In the genomic region with DNA sequence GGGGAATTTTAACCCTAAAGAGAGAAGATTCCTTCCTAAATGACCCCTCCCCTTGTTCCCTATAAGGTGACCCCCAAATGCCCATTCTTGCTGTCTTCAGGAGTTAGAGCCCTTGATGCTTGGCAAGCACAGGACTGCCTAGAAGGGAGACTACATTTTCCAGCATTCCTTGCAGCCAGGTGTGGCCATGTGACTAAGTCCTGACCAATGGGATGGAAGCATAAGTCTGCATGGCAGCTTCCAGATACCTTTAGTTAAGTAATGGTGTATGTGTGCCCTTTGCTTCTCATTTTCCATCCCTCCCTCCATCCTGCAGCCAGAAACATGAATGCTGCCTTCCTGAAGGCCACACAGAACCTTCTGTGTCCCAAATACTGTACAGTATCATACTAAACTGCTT, we compare ENCODE assay signal across 1 cellular context.
A peak's percentile ranks its signal among the peaks of the same experiment; 100 is the strongest.
TF ChIP-seq lines count a peak whose summit lies in the region.

No MANE protein-coding gene starts in this region.

TF ChIP-seq in GM12878, 131 proteins besides CTCF, POLR2A, EP300 and RAD21 (continued from another document):
- TF ChIP-seq, protein P1, sequence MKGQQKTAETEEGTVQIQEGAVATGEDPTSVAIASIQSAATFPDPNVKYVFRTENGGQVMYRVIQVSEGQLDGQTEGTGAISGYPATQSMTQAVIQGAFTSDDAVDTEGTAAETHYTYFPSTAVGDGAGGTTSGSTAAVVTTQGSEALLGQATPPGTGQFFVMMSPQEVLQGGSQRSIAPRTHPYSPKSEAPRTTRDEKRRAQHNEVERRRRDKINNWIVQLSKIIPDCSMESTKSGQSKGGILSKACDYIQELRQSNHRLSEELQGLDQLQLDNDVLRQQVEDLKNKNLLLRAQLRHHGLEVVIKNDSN (IDR thresholded peaks at IDR 0.05; ENCODE audit: borderline replicate concordance, extremely low read length, insufficient read depth, low read depth, low read length), result peak; percentile 87
- TF ChIP-seq RAD51 (IDR thresholded peaks at IDR 0.05) (peak; percentile 35; the same call in 1 of the 2 replicates), FOS (IDR thresholded peaks at IDR 0.05; ENCODE audit: borderline replicate concordance, extremely low read depth, insufficient read length) (no peak), YY1 (IDR thresholded peaks at IDR 0.05; ENCODE audit: low read depth, low read length) (peak; percentile 50; the same call in 1 of the 2 replicates), FOXM1 (IDR thresholded peaks at IDR 0.05; ENCODE audit: low read depth, low read length) (no peak), HCFC1 (IDR thresholded peaks at IDR 0.05; ENCODE audit: low read length) (peak; percentile 68), ZNF24 (IDR thresholded peaks at IDR 0.05) (no peak), NR2C1 (IDR thresholded peaks at IDR 0.05) (no peak), WRNIP1 (IDR thresholded peaks at IDR 0.05; ENCODE audit: borderline replicate concordance, low read depth, low read length) (no peak), TAF1 (IDR thresholded peaks at IDR 0.05; ENCODE audit: borderline replicate concordance, low read depth, low read length) (no peak), RB1 (IDR thresholded peaks at IDR 0.05; ENCODE audit: borderline replicate concordance) (no peak), MTA2 (IDR thresholded peaks at IDR 0.05; ENCODE audit: low read depth) (no peak), CBFB (IDR thresholded peaks at IDR 0.05; ENCODE audit: low read depth) (no peak), IKZF2 (IDR thresholded peaks at IDR 0.05) (no peak), SIX5 (IDR thresholded peaks at IDR 0.05; ENCODE audit: low read depth, low read length, severe bottlenecking) (peak; percentile 68), RCOR1 (conservative IDR thresholded peaks at IDR 0.05; ENCODE audit: low read depth, low read length) (no peak), TBL1XR1 (IDR thresholded peaks at IDR 0.05; ENCODE audit: low read depth, low read length) (no peak), TCF12 (IDR thresholded peaks at IDR 0.05; ENCODE audit: low read depth, low read length) (no peak)
- TF ChIP-seq, protein P2, sequence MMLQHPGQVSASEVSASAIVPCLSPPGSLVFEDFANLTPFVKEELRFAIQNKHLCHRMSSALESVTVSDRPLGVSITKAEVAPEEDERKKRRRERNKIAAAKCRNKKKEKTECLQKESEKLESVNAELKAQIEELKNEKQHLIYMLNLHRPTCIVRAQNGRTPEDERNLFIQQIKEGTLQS (IDR thresholded peaks at IDR 0.05; ENCODE audit: borderline replicate concordance, extremely low read depth, low read depth, low read length), result peak; percentile 67; the same call in 1 of the 2 replicates
- TF ChIP-seq, protein P3, sequence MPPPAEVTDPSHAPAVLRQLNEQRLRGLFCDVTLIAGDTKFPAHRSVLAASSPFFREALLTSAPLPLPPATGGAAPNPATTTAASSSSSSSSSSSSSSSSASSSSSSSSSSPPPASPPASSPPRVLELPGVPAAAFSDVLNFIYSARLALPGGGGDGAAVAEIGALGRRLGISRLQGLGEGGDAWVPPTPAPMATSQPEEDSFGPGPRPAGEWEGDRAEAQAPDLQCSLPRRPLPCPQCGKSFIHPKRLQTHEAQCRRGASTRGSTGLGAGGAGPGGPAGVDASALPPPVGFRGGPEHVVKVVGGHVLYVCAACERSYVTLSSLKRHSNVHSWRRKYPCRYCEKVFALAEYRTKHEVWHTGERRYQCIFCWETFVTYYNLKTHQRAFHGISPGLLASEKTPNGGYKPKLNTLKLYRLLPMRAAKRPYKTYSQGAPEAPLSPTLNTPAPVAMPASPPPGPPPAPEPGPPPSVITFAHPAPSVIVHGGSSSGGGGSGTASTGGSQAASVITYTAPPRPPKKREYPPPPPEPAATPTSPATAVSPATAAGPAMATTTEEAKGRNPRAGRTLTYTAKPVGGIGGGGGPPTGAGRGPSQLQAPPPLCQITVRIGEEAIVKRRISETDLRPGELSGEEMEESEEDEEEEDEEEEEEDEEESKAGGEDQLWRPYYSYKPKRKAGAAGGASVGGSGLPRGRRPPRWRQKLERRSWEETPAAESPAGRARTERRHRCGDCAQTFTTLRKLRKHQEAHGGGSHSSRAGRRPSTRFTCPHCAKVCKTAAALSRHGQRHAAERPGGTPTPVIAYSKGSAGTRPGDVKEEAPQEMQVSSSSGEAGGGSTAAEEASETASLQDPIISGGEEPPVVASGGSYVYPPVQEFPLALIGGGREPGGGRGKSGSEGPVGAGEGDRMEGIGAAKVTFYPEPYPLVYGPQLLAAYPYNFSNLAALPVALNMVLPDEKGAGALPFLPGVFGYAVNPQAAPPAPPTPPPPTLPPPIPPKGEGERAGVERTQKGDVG (CRISPR knock-in tag; IDR thresholded peaks at IDR 0.05), result no peak
- TF ChIP-seq, protein P4, sequence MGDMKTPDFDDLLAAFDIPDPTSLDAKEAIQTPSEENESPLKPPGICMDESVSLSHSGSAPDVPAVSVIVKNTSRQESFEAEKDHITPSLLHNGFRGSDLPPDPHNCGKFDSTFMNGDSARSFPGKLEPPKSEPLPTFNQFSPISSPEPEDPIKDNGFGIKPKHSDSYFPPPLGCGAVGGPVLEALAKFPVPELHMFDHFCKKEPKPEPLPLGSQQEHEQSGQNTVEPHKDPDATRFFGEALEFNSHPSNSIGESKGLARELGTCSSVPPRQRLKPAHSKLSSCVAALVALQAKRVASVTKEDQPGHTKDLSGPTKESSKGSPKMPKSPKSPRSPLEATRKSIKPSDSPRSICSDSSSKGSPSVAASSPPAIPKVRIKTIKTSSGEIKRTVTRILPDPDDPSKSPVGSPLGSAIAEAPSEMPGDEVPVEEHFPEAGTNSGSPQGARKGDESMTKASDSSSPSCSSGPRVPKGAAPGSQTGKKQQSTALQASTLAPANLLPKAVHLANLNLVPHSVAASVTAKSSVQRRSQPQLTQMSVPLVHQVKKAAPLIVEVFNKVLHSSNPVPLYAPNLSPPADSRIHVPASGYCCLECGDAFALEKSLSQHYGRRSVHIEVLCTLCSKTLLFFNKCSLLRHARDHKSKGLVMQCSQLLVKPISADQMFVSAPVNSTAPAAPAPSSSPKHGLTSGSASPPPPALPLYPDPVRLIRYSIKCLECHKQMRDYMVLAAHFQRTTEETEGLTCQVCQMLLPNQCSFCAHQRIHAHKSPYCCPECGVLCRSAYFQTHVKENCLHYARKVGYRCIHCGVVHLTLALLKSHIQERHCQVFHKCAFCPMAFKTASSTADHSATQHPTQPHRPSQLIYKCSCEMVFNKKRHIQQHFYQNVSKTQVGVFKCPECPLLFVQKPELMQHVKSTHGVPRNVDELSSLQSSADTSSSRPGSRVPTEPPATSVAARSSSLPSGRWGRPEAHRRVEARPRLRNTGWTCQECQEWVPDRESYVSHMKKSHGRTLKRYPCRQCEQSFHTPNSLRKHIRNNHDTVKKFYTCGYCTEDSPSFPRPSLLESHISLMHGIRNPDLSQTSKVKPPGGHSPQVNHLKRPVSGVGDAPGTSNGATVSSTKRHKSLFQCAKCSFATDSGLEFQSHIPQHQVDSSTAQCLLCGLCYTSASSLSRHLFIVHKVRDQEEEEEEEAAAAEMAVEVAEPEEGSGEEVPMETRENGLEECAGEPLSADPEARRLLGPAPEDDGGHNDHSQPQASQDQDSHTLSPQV (IDR thresholded peaks at IDR 0.05), result no peak
- TF ChIP-seq, protein P5, sequence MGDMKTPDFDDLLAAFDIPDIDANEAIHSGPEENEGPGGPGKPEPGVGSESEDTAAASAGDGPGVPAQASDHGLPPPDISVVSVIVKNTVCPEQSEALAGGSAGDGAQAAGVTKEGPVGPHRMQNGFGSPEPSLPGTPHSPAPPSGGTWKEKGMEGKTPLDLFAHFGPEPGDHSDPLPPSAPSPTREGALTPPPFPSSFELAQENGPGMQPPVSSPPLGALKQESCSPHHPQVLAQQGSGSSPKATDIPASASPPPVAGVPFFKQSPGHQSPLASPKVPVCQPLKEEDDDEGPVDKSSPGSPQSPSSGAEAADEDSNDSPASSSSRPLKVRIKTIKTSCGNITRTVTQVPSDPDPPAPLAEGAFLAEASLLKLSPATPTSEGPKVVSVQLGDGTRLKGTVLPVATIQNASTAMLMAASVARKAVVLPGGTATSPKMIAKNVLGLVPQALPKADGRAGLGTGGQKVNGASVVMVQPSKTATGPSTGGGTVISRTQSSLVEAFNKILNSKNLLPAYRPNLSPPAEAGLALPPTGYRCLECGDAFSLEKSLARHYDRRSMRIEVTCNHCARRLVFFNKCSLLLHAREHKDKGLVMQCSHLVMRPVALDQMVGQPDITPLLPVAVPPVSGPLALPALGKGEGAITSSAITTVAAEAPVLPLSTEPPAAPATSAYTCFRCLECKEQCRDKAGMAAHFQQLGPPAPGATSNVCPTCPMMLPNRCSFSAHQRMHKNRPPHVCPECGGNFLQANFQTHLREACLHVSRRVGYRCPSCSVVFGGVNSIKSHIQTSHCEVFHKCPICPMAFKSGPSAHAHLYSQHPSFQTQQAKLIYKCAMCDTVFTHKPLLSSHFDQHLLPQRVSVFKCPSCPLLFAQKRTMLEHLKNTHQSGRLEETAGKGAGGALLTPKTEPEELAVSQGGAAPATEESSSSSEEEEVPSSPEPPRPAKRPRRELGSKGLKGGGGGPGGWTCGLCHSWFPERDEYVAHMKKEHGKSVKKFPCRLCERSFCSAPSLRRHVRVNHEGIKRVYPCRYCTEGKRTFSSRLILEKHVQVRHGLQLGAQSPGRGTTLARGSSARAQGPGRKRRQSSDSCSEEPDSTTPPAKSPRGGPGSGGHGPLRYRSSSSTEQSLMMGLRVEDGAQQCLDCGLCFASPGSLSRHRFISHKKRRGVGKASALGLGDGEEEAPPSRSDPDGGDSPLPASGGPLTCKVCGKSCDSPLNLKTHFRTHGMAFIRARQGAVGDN (IDR thresholded peaks at IDR 0.05), result no peak
- TF ChIP-seq, protein P6, sequence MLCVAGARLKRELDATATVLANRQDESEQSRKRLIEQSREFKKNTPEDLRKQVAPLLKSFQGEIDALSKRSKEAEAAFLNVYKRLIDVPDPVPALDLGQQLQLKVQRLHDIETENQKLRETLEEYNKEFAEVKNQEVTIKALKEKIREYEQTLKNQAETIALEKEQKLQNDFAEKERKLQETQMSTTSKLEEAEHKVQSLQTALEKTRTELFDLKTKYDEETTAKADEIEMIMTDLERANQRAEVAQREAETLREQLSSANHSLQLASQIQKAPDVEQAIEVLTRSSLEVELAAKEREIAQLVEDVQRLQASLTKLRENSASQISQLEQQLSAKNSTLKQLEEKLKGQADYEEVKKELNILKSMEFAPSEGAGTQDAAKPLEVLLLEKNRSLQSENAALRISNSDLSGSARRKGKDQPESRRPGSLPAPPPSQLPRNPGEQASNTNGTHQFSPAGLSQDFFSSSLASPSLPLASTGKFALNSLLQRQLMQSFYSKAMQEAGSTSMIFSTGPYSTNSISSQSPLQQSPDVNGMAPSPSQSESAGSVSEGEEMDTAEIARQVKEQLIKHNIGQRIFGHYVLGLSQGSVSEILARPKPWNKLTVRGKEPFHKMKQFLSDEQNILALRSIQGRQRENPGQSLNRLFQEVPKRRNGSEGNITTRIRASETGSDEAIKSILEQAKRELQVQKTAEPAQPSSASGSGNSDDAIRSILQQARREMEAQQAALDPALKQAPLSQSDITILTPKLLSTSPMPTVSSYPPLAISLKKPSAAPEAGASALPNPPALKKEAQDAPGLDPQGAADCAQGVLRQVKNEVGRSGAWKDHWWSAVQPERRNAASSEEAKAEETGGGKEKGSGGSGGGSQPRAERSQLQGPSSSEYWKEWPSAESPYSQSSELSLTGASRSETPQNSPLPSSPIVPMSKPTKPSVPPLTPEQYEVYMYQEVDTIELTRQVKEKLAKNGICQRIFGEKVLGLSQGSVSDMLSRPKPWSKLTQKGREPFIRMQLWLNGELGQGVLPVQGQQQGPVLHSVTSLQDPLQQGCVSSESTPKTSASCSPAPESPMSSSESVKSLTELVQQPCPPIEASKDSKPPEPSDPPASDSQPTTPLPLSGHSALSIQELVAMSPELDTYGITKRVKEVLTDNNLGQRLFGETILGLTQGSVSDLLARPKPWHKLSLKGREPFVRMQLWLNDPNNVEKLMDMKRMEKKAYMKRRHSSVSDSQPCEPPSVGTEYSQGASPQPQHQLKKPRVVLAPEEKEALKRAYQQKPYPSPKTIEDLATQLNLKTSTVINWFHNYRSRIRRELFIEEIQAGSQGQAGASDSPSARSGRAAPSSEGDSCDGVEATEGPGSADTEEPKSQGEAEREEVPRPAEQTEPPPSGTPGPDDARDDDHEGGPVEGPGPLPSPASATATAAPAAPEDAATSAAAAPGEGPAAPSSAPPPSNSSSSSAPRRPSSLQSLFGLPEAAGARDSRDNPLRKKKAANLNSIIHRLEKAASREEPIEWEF (IDR thresholded peaks at IDR 0.05; ENCODE audit: insufficient replicate concordance, low read depth, low read length), result no peak
- TF ChIP-seq, protein P7, sequence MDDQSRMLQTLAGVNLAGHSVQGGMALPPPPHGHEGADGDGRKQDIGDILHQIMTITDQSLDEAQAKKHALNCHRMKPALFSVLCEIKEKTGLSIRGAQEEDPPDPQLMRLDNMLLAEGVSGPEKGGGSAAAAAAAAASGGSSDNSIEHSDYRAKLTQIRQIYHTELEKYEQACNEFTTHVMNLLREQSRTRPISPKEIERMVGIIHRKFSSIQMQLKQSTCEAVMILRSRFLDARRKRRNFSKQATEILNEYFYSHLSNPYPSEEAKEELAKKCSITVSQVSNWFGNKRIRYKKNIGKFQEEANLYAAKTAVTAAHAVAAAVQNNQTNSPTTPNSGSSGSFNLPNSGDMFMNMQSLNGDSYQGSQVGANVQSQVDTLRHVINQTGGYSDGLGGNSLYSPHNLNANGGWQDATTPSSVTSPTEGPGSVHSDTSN (IDR thresholded peaks at IDR 0.05; ENCODE audit: insufficient replicate concordance, low read depth, low read length), result no peak
